20 cellular contexts compared by ENCODE assay signal in genomic region chr22:49024775-49025440, GRCh38.
"Had no signal": no experiment of that assay in that cellular context is flagged by ENCODE, and none has a peak within 500 bp of the region (broad histone marks: within the 10 kb centered on the region; RNA-seq: fewer than 3 reads in every experiment).

No MANE protein-coding gene starts in this region.

- H3K4me2 ChIP-seq: smooth muscle cell had no signal

- H3K27me3 ChIP-seq: ascending aorta, foreskin keratinocyte, right lobe of liver, testis had no signal

- H3K9me3 ChIP-seq: ascending aorta, left ventricle myocardium inferior, right lobe of liver, testis had no signal

- H3K4me3 ChIP-seq: ascending aorta, left ventricle myocardium inferior, right lobe of liver, smooth muscle cell, testis had no signal

- ATAC-seq: activated CD8-positive, alpha-beta T cell treated with anti-CD3 and anti-CD28 coated beads, Interleukin-2, amount 10 ng/mL, durations not matched to agents 7 days and 5 days; foreskin keratinocyte; right lobe of liver had no signal

- H3K36me3 ChIP-seq: ascending aorta, left ventricle myocardium inferior, right lobe of liver had no signal

- FAIRE-seq: colon had no signal

- H3K27ac ChIP-seq: ascending aorta, foreskin keratinocyte, left ventricle myocardium inferior, right lobe of liver, testis had no signal

- DNase-seq: activated CD4-positive, alpha-beta T cell treated with anti-CD3 and anti-CD28 coated beads for 1 hour; activated CD4-positive, alpha-beta T cell treated with anti-CD3 and anti-CD28 coated beads, Interleukin-2, amount 50 U/mL, for 1 hour; activated CD8-positive, alpha-beta T cell treated with anti-CD3 and anti-CD28 coated beads, Interleukin-2, amount 10 ng/mL, durations not matched to agents 7 days and 5 days; activated gamma-delta T cell treated with Interleukin-2 at 50 U/mL for 16 hours; activated T-cell treated with anti-CD3 and anti-CD28 coated beads, Interleukin-2, amount 50 U/mL, for 1 hour; central memory CD4-positive, alpha-beta T cell; effector memory CD4-positive, alpha-beta T cell; foreskin keratinocyte; left ventricle myocardium inferior; nephron progenitor cell; nucleus accumbens; stimulated activated CD4-positive, alpha-beta T cell treated with anti-CD3 and anti-CD28 coated beads, Interleukin-2, amount 100 ng/mL, for 48 hours; stimulated activated naive CD4-positive, alpha-beta T cell; T-helper 9 cell; testis; trophoblast cell had no signal

- H3K4me1 ChIP-seq: ascending aorta, foreskin keratinocyte, left ventricle myocardium inferior, right lobe of liver had no signal
